Comparison of ENCODE assay signal across 19 cellular contexts in genomic region chr6:42498473-42499128, GRCh38. TPM values are rescaled to one million over a fixed set of nuclear protein-coding genes. Genes with fewer than 3 reads are reported as not detected.
DNase-seq lines count a peak whose midpoint lies in the region; TF ChIP-seq lines count a peak whose summit lies in the region.
"Had no signal": no experiment of that assay in that cellular context is flagged by ENCODE, and none has a peak within 500 bp of the region (broad histone marks: within the 10 kb centered on the region; RNA-seq: fewer than 3 reads in every experiment).

No MANE protein-coding gene starts in this region.

- no peaks in the 10 kb centered on the region for H3K4me1 Mint-ChIP-seq in activated naive CD4-positive, alpha-beta T cell treated with anti-CD3 and anti-CD28 coated beads, Interleukin-2, amount 10 ng/mL, durations not matched to agents 7 days and 5 days
- no peaks in the 10 kb centered on the region for H3K4me1 Mint-ChIP-seq in CD4-positive, alpha-beta memory T cell
- H3K4me1 Mint-ChIP-seq: T-cell had no signal

- CTCF ChIA-PET in activated naive CD4-positive, alpha-beta T cell treated with anti-CD3 and anti-CD28 coated beads, Interleukin-2, amount 10 ng/mL, durations not matched to agents 7 days and 5 days (lab: Charles Lee): no interaction called here
- CTCF ChIA-PET in CD4-positive, alpha-beta memory T cell (lab: Charles Lee; ENCODE audit: partially characterized antibody): interaction anchor here (0.8 to 1.7 kb wide), 2 partner anchors 33 to 49 kb away, joined by 3 read pairs; no protein-coding TSS in a partner anchor

- no CpG with 5 or more reads among the region's 7 CpGs for WGBS in iPS DF 6.9 (ENCODE audit: insufficient coverage, insufficient read length)
- 80 to 82% methylated on average over 7 of the region's 7 CpGs for WGBS in lower leg skin, 2 donors

- no peak overlapping the region for H3K4me3 ChIP-seq in iPS DF 6.9 (ENCODE audit: low read length)
- no peak overlapping the region for H3K4me3 ChIP-seq in lower leg skin (ENCODE audit: low read depth, poor library complexity, severe bottlenecking)
- no peak overlapping the region for H3K4me3 ChIP-seq in CD4-positive, alpha-beta memory T cell (ENCODE audit: low read length in 2 of 2)
- H3K4me3 ChIP-seq: HAP-1, ovary, PC-9 had no signal

- H3K9me3 ChIP-seq in iPS DF 6.9 (ENCODE audit: control insufficient read depth, insufficient read depth, low read length): no peaks in the 10 kb centered on the region
- H3K9me3 ChIP-seq in CD4-positive, alpha-beta memory T cell (ENCODE audit: control insufficient read depth in 1 of 2, low read length in 2 of 2): no peaks in the 10 kb centered on the region
- H3K9me3 ChIP-seq: ovary had no signal

- peak; percentile 70 for DNase-seq in DMS53 (lab: John Stamatoyannopoulos, UW)
- peak; percentile 41 for DNase-seq in HT-29 (ENCODE audit: low spot score)
- peak; percentile 50 for DNase-seq in RPMI7951 (ENCODE audit: low read depth)
- peak; percentile 5 for DNase-seq in iPS DF 6.9 (ENCODE audit: low read depth, low spot score)
- no peak for DNase-seq in activated naive CD4-positive, alpha-beta T cell treated with anti-CD3 and anti-CD28 coated beads, Interleukin-2, amount 10 ng/mL, durations not matched to agents 7 days and 5 days
- no peak for DNase-seq in lower leg skin (ENCODE audit: low spot score in 2 of 2)
- no peak for DNase-seq in central memory CD4-positive, alpha-beta T cell
- no peak for DNase-seq in CD4-positive, alpha-beta memory T cell
- DNase-seq: activated B cell treated with CpG ODN at 0.5 μM for 24 hours; AML-193; caudate nucleus; effector CD4-positive, alpha-beta T cell; kidney glomerular epithelial cell; NCI-H1048; NCI-H226; ovary; PC-9; T-cell had no signal

- no peaks in the 10 kb centered on the region for H3K9me3 Mint-ChIP-seq in activated naive CD4-positive, alpha-beta T cell treated with anti-CD3 and anti-CD28 coated beads, Interleukin-2, amount 10 ng/mL, durations not matched to agents 7 days and 5 days
- H3K9me3 Mint-ChIP-seq in CD4-positive, alpha-beta memory T cell: peaks cover 0 to 8% (median 2%) of the 10 kb centered on the region in 8 donors

- H3K27me3 ChIP-seq in iPS DF 6.9 (ENCODE audit: control insufficient read depth, insufficient read depth, low read length): no peaks in the 10 kb centered on the region
- no peaks in the 10 kb centered on the region for H3K27me3 ChIP-seq in CD4-positive, alpha-beta memory T cell (ENCODE audit: insufficient read depth, low read length)
- H3K27me3 ChIP-seq: ovary had no signal

- no peak overlapping the region for H3K4me3 Mint-ChIP-seq in activated naive CD4-positive, alpha-beta T cell treated with anti-CD3 and anti-CD28 coated beads, Interleukin-2, amount 10 ng/mL, durations not matched to agents 7 days and 5 days
- H3K4me3 Mint-ChIP-seq in CD4-positive, alpha-beta memory T cell: no peak overlapping the region
- H3K4me3 Mint-ChIP-seq: activated B cell treated with CpG ODN at 0.5 μM for 24 hours, T-cell had no signal

- peaks cover 22% of the 10 kb centered on the region for H3K27me3 Mint-ChIP-seq in activated naive CD4-positive, alpha-beta T cell treated with anti-CD3 and anti-CD28 coated beads, Interleukin-2, amount 10 ng/mL, durations not matched to agents 7 days and 5 days
- peaks cover 2% of the 10 kb centered on the region in 2 donors for H3K27me3 Mint-ChIP-seq in CD4-positive, alpha-beta memory T cell
- H3K27me3 Mint-ChIP-seq: T-cell had no signal

- H3K27ac ChIP-seq in iPS DF 6.9 (ENCODE audit: low read length): no peak overlapping the region
- H3K27ac ChIP-seq in CD4-positive, alpha-beta memory T cell (ENCODE audit: low read depth, low read length): no peak overlapping the region
- H3K27ac ChIP-seq: ovary, PC-9 had no signal

- no peaks in the 10 kb centered on the region for H3K4me1 ChIP-seq in iPS DF 6.9 (ENCODE audit: control insufficient read depth, insufficient read depth, low read length)
- no peaks in the 10 kb centered on the region for H3K4me1 ChIP-seq in CD4-positive, alpha-beta memory T cell (ENCODE audit: insufficient read depth, low read length)
- H3K4me1 ChIP-seq: HAP-1 had no signal

- H3K36me3 Mint-ChIP-seq in activated naive CD4-positive, alpha-beta T cell treated with anti-CD3 and anti-CD28 coated beads, Interleukin-2, amount 10 ng/mL, durations not matched to agents 7 days and 5 days: no peaks in the 10 kb centered on the region
- no peaks in the 10 kb centered on the region for H3K36me3 Mint-ChIP-seq in CD4-positive, alpha-beta memory T cell

- no peak overlapping the region for H3K27ac Mint-ChIP-seq in activated naive CD4-positive, alpha-beta T cell treated with anti-CD3 and anti-CD28 coated beads, Interleukin-2, amount 10 ng/mL, durations not matched to agents 7 days and 5 days
- no peak overlapping the region for H3K27ac Mint-ChIP-seq in CD4-positive, alpha-beta memory T cell
- H3K27ac Mint-ChIP-seq: activated B cell treated with CpG ODN at 0.5 μM for 24 hours, T-cell had no signal

- TF ChIP-seq CTCF in lower leg skin (IDR thresholded peaks at IDR 0.05): no peak

- intact Hi-C loops in lower leg skin (cut with DNase I; ENCODE audit: low total_unique reads): no loop called here
- intact Hi-C loops in CD4-positive, alpha-beta memory T cell (cut with micrococcal nuclease): no loop called here

- POLR2A ChIA-PET in CD4-positive, alpha-beta memory T cell (lab: Charles Lee; ENCODE audit: partially characterized antibody): no interaction called here

- TF ChIP-seq POLR2A in lower leg skin (IDR thresholded peaks at IDR 0.05): no peak

- no peaks in the 10 kb centered on the region for H3K36me3 ChIP-seq in iPS DF 6.9 (ENCODE audit: control insufficient read depth, insufficient read depth, low read length)
- no peaks in the 10 kb centered on the region for H3K36me3 ChIP-seq in CD4-positive, alpha-beta memory T cell (ENCODE audit: insufficient read depth, low read length)
- H3K36me3 ChIP-seq: HAP-1, ovary had no signal

RNA-seq across cellular contexts. Expression of gene TRERF1, which starts 46.9 kb away (rescaled TPM):
- total RNA-seq in HT-29 (2014; rRNA removed; shearing (Covaris generic)): 4.2 and 6.8 TPM in 2 replicates
- 4.0 and 5.2 TPM in 2 replicates for total RNA-seq in RPMI7951 (2014; rRNA removed; shearing (Covaris generic))
- total RNA-seq in lower leg skin: 10 to 100 TPM in 1 of 4 donors, 1 to 10 TPM in 3; 6.9 to 12.1 (median 8.8) TPM
- total RNA-seq in CD4-positive, alpha-beta memory T cell: 10 to 100 TPM; 25.9 to 28.3 TPM
- 1 to 10 TPM; 1.1 to 8.8 TPM for polyA plus RNA-seq in CD4-positive, alpha-beta memory T cell

Comparison
In these comparisons a context has a peak if more than half of its experiments do, and no peak if none do; other contexts are left out.
1. DNase-seq: peak in DMS53 (single experiment), HT-29 (single experiment), RPMI7951 (single experiment) and iPS DF 6.9 (single experiment); none in activated naive CD4-positive, alpha-beta T cell treated with anti-CD3 and anti-CD28 coated beads, Interleukin-2, amount 10 ng/mL, durations not matched to agents 7 days and 5 days (single experiment), lower leg skin (0 of 2), central memory CD4-positive, alpha-beta T cell (single experiment) and CD4-positive, alpha-beta memory T cell (0 of 5).